ENCODE assay signal across 8 cellular contexts in genomic region chr17:39461113-39461910, GRCh38. TPM values are rescaled to one million over a fixed set of nuclear protein-coding genes. Genes with fewer than 3 reads are reported as not detected.
DNase-seq lines count a peak whose midpoint lies in the region; ATAC-seq and TF ChIP-seq lines count a peak whose summit lies in the region.

Gene CDK12 (plus strand): TSS chr17:39461486. CDS start chr17:39462072, 586 bp downstream.

- ATAC-seq in HG02763 (IDR thresholded peaks at IDR 0.05; ENCODE audit: unreplicated experiment): peak; percentile 60

- no peak for TF ChIP-seq CTCF in GM12864 (IDR thresholded peaks at IDR 0.05; ENCODE audit: low read depth, low read length, missing control alignments)
- TF ChIP-seq CTCF in cardiac muscle cell (IDR thresholded peaks at IDR 0.05; ENCODE audit: low read depth, low read length): no peak
- no peak for TF ChIP-seq CTCF in parathyroid adenoma (IDR thresholded peaks at IDR 0.05)
- peak in 2 of 5 experiments; percentile 21 to 74 for TF ChIP-seq CTCF in tibial nerve (IDR thresholded peaks at IDR 0.05)

- WGBS in tibial nerve, 2 donors: 1 to 2% methylated on average over 49 of the region's 49 CpGs

- H3K27me3 ChIP-seq in adipocyte (replicated peaks; ENCODE audit: control insufficient read depth, insufficient read depth, low read length) (no peaks in the 10 kb centered on the region), cardiac muscle cell (no peaks in the 10 kb centered on the region), parathyroid adenoma (ENCODE audit: control insufficient read depth, insufficient read depth, low read length) (no peaks in the 10 kb centered on the region), tibial nerve (no peaks in the 10 kb centered on the region)

- peak within 1 kb of the TSS; percentile 98 for H3K27ac ChIP-seq in cardiac muscle cell
- peak within 1 kb of the TSS; percentile 97 for H3K27ac ChIP-seq in parathyroid adenoma
- H3K27ac ChIP-seq in tibial nerve: peak within 1 kb of the TSS; percentile 92 to 98 (median 98)

- DNase-seq in GM12864 (ENCODE audit: low read depth) (peak; percentile 98), NCI-H1436 (lab: John Stamatoyannopoulos, UW) (peak; percentile 100), T follicular helper cell (ENCODE audit: low read depth) (peak; percentile 92), adipocyte (ENCODE audit: low read depth) (peak; percentile 100), cardiac muscle cell (ENCODE audit: low read depth in 1 of 2, low spot score in 1 of 2) (peak; percentile 100), tibial nerve (ENCODE audit: low spot score in 2 of 2) (peak; percentile 91 to 96)

- peak within 1 kb of the TSS; percentile 94 for H2AFZ ChIP-seq in parathyroid adenoma

- H3K4me2 ChIP-seq in parathyroid adenoma (ENCODE audit: low read length): peak within 1 kb of the TSS; percentile 64

- peaks cover 20% of the 10 kb centered on the region for H3K4me1 ChIP-seq in adipocyte (ENCODE audit: control insufficient read depth, insufficient read depth, low read length)
- peaks cover 23% of the 10 kb centered on the region for H3K4me1 ChIP-seq in cardiac muscle cell (ENCODE audit: low read depth)
- peaks cover 2% of the 10 kb centered on the region for H3K4me1 ChIP-seq in parathyroid adenoma
- H3K4me1 ChIP-seq in tibial nerve: peaks cover 0 to 35% (median 25%) of the 10 kb centered on the region in 4 donors

- H3K36me3 ChIP-seq in adipocyte (ENCODE audit: control insufficient read depth, insufficient read depth, low read length, severe bottlenecking) (peaks cover 7% of the 10 kb centered on the region), cardiac muscle cell (no peaks in the 10 kb centered on the region), parathyroid adenoma (ENCODE audit: control insufficient read depth, insufficient read depth, low read length) (no peaks in the 10 kb centered on the region), tibial nerve (peaks cover 0 to 4% (median 4%) of the 10 kb centered on the region in 3 donors)

- H3K4me3 ChIP-seq in GM12864 (ENCODE audit: low read depth, low read length) (peak within 1 kb of the TSS; percentile 98), adipocyte (ENCODE audit: low read length) (peak within 1 kb of the TSS; percentile 100), cardiac muscle cell (peak within 1 kb of the TSS; percentile 88), parathyroid adenoma (ENCODE audit: low read depth, low read length) (peak within 1 kb of the TSS; percentile 91), tibial nerve (peak within 1 kb of the TSS; percentile 87 to 92 (median 90))

- peak; percentile 79 to 94 for TF ChIP-seq POLR2A in tibial nerve (IDR thresholded peaks at IDR 0.05)

- H3K9me3 ChIP-seq in adipocyte (ENCODE audit: control insufficient read depth, low read length): no peaks in the 10 kb centered on the region
- no peaks in the 10 kb centered on the region for H3K9me3 ChIP-seq in cardiac muscle cell (ENCODE audit: low read depth)
- no peaks in the 10 kb centered on the region for H3K9me3 ChIP-seq in parathyroid adenoma (ENCODE audit: control insufficient read depth, low read length)
- H3K9me3 ChIP-seq in tibial nerve: no peaks in the 10 kb centered on the region

- H3K9ac ChIP-seq in adipocyte (ENCODE audit: low read length) (peak within 1 kb of the TSS; percentile 100), parathyroid adenoma (peak within 1 kb of the TSS; percentile 90)

- TF ChIP-seq EP300 in tibial nerve (IDR thresholded peaks at IDR 0.05): peak; percentile 87 to 98

- H3K79me2 ChIP-seq in parathyroid adenoma: peaks cover 30% of the 10 kb centered on the region

RNA-seq across cellular contexts. Expression of gene CDK12, which starts in this region (rescaled TPM):
- total RNA-seq in cardiac muscle cell (31.2 and 47.1 TPM in 2 replicates), tibial nerve (10 to 100 TPM; 39.3 to 50.4 (median 40.7) TPM)
- polyA plus RNA-seq in cardiac muscle cell: 10.9 and 14.1 TPM in 2 replicates

Comparison
In these comparisons a context has a peak if more than half of its experiments do, and no peak if none do; other contexts are left out.
1. Peak in every context shown above with its lines: DNase-seq, ATAC-seq, H3K4me3 ChIP-seq and H3K27ac ChIP-seq.